In the genomic region with DNA sequence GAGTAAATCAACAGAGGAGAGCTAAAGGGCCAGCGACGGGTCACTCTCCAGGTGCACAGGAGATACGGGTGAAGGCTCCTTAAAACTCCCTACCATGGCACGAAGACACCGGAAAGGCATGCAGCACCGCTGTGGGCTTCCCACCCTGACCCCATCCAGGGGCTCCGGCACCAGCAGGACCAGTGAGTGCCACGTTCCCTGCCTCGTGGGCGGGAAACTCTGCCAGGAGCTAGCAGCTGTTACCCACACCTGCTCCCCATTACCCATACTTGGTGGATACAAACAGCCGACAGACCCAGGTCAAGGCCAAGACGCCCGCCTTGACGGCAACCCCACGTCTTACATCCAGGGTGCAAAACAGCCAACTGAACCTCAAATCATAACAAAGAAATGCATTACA, we compare ENCODE assay signal across 25 cellular contexts.
"Had no signal": no experiment of that assay in that cellular context is flagged by ENCODE, and none has a peak within 500 bp of the region (broad histone marks: within the 10 kb centered on the region; RNA-seq: fewer than 3 reads in every experiment).

No MANE protein-coding gene starts in this region.

- DNase-seq: activated CD4-positive, alpha-beta T cell treated with anti-CD3 and anti-CD28 coated beads for 4 hours; activated CD4-positive, alpha-beta T cell treated with anti-CD3 and anti-CD28 coated beads, Interleukin-2, amount 50 U/mL, for 4 hours; activated effector memory CD4-positive, alpha-beta T cell treated with Interleukin-2 at 50 U/mL for 16 hours; activated naive CD4-positive, alpha-beta T cell treated with anti-CD3 and anti-CD28 coated beads for 36 hours; activated naive CD8-positive, alpha-beta T cell treated with anti-CD3 and anti-CD28 coated beads for 36 hours; activated T-cell treated with anti-CD3 and anti-CD28 coated beads for 4 hours; activated T-cell treated with anti-CD3 and anti-CD28 coated beads, Interleukin-2, amount 50 U/mL, for 72 hours; adrenal gland; dorsolateral prefrontal cortex; effector memory CD4-positive, alpha-beta T cell; lower lobe of right lung; mucosa of descending colon; nucleus accumbens; spleen; stimulated activated naive CD8-positive, alpha-beta T cell treated with anti-CD3 and anti-CD28 coated beads, Interleukin-15, Interleukin-2, amounts not matched to agents 100 U/mL and 50 U/mL, for 24 hours; testis; transverse colon had no signal

- H3K4me1 Mint-ChIP-seq: activated naive CD8-positive, alpha-beta T cell treated with anti-CD3 and anti-CD28 coated beads for 36 hours had no signal

- H3K27ac ChIP-seq: adrenal gland, ascending aorta, cardiac muscle cell, coronary artery, left lung, lower lobe of right lung, parathyroid adenoma, spleen, testis, transverse colon had no signal

- H3K4me3 ChIP-seq: adrenal gland, ascending aorta, cardiac muscle cell, coronary artery, dorsolateral prefrontal cortex, left lung, lower lobe of right lung, mucosa of descending colon, spleen, testis, transverse colon had no signal

- H3K9ac ChIP-seq: parathyroid adenoma had no signal

- H3K27me3 ChIP-seq: adrenal gland, ascending aorta, cardiac muscle cell, dorsolateral prefrontal cortex, left lung, spleen, testis, transverse colon had no signal

- H3K4me3 Mint-ChIP-seq: activated naive CD4-positive, alpha-beta T cell treated with anti-CD3 and anti-CD28 coated beads for 36 hours; activated naive CD8-positive, alpha-beta T cell treated with anti-CD3 and anti-CD28 coated beads for 36 hours; activated T-cell treated with anti-CD3 and anti-CD28 coated beads, Interleukin-2, amount 50 U/mL, for 72 hours; brain; T-helper 2 cell treated with Interferon-gamma antibody and Interleukin-4, amounts not matched to agents 5 μg/mL and 100 μg/mL, for 36 hours had no signal

- H3K27me3 Mint-ChIP-seq: activated naive CD8-positive, alpha-beta T cell treated with anti-CD3 and anti-CD28 coated beads for 36 hours had no signal

- H3K4me1 ChIP-seq: ascending aorta, left lung, lower lobe of right lung, parathyroid adenoma, transverse colon had no signal

- ATAC-seq: activated T-cell treated with anti-CD3 and anti-CD28 coated beads, Interleukin-2, amount 50 U/mL, for 72 hours; left lung; lower lobe of right lung; mucosa of descending colon; right cardiac atrium; stimulated activated naive CD8-positive, alpha-beta T cell treated with anti-CD3 and anti-CD28 coated beads, Interleukin-15, Interleukin-2, amounts not matched to agents 100 U/mL and 50 U/mL, for 24 hours had no signal

- H3K9me3 ChIP-seq: adrenal gland, ascending aorta, left lung, lower lobe of right lung, mucosa of descending colon, spleen, testis, transverse colon had no signal

- H2AFZ ChIP-seq: parathyroid adenoma had no signal

- H3K27ac Mint-ChIP-seq: activated naive CD4-positive, alpha-beta T cell treated with anti-CD3 and anti-CD28 coated beads for 36 hours; activated naive CD8-positive, alpha-beta T cell treated with anti-CD3 and anti-CD28 coated beads for 36 hours; activated T-cell treated with anti-CD3 and anti-CD28 coated beads, Interleukin-2, amount 50 U/mL, for 72 hours; brain; T-helper 2 cell treated with Interferon-gamma antibody and Interleukin-4, amounts not matched to agents 5 μg/mL and 100 μg/mL, for 36 hours had no signal

- H3K9me3 Mint-ChIP-seq: activated naive CD4-positive, alpha-beta T cell treated with anti-CD3 and anti-CD28 coated beads for 36 hours; activated naive CD8-positive, alpha-beta T cell treated with anti-CD3 and anti-CD28 coated beads for 36 hours; activated T-cell treated with anti-CD3 and anti-CD28 coated beads, Interleukin-2, amount 50 U/mL, for 72 hours; T-helper 2 cell treated with Interferon-gamma antibody and Interleukin-4, amounts not matched to agents 5 μg/mL and 100 μg/mL, for 36 hours had no signal

- H3K36me3 Mint-ChIP-seq: activated naive CD8-positive, alpha-beta T cell treated with anti-CD3 and anti-CD28 coated beads for 36 hours had no signal

- H3K36me3 ChIP-seq: adrenal gland, ascending aorta, cardiac muscle cell, left lung, lower lobe of right lung, transverse colon had no signal
